ENCODE assay signal across 8 cellular contexts in genomic region chr17:29567362-29568330, GRCh38. TPM values are rescaled to one million over a fixed set of nuclear protein-coding genes. Genes with fewer than 3 reads are reported as not detected.
A peak's percentile ranks its signal among the peaks of the same experiment; 100 is the strongest.
DNase-seq lines count a peak whose midpoint lies in the region; ATAC-seq and TF ChIP-seq lines count a peak whose summit lies in the region.

No MANE protein-coding gene starts in this region.

- peaks cover 9% of the 10 kb centered on the region for H3K36me3 ChIP-seq in osteoblast (ENCODE audit: insufficient read depth, low read length)
- H3K36me3 ChIP-seq in urinary bladder (ENCODE audit: insufficient read depth), result no peaks in the 10 kb centered on the region

- peak; percentile 58 for TF ChIP-seq CTCF in C4-2B (conservative IDR thresholded peaks at IDR 0.05)
- peak; percentile 24 for TF ChIP-seq CTCF in HL-60 (IDR thresholded peaks at IDR 0.05; ENCODE audit: insufficient read depth, low read length)
- peak; percentile 24 for TF ChIP-seq CTCF in osteoblast (IDR thresholded peaks at IDR 0.05; ENCODE audit: extremely low read depth, low read depth, low read length)

- H3K27me3 ChIP-seq in HL-60 (ENCODE audit: insufficient read depth, poor library complexity, severe bottlenecking) (no peaks in the 10 kb centered on the region), osteoblast (ENCODE audit: insufficient read depth, low read length) (no peaks in the 10 kb centered on the region)

- peak overlapping the region; percentile 84 for H2AFZ ChIP-seq in osteoblast (ENCODE audit: low read length)

- DNase-seq in HL-60 (ENCODE audit: low read depth in 1 of 2, low spot score in 1 of 2), result peak in 1 of 2 experiments; percentile 82
- DNase-seq in RPMI8226, result peak; percentile 88
- peak; percentile 92 for DNase-seq in activated effector memory CD4-positive, alpha-beta T cell treated with anti-CD3 and anti-CD28 coated beads, Interleukin-2, amount 50 U/mL, for 16 hours
- peak; percentile 67 for DNase-seq in glomerular visceral epithelial cell (ENCODE audit: extremely low spot score)
- peak; percentile 98 for DNase-seq in osteoblast (ENCODE audit: insufficient read length, low spot score, missing footprints)

- H3K4me1 ChIP-seq in osteoblast (ENCODE audit: insufficient read depth, low read length) (peaks cover 23% of the 10 kb centered on the region), urinary bladder (ENCODE audit: insufficient read depth) (no peaks in the 10 kb centered on the region)

- under 1% methylated on average over 87 of the region's 87 CpGs for WGBS in urinary bladder

- peak overlapping the region; percentile 73 for H3K27ac ChIP-seq in C4-2B
- peak overlapping the region; percentile 80 for H3K27ac ChIP-seq in HL-60 (replicated peaks)
- H3K27ac ChIP-seq in osteoblast (ENCODE audit: low read depth, low read length), result no peak overlapping the region
- H3K27ac ChIP-seq in urinary bladder (ENCODE audit: low read depth), result peak overlapping the region; percentile 76

- H3K4me2 ChIP-seq in osteoblast (ENCODE audit: insufficient read depth, low read length), result peak overlapping the region; percentile 90

- ATAC-seq in GM19372 (IDR thresholded peaks at IDR 0.05; ENCODE audit: low read depth, unreplicated experiment), result peak; percentile 32

- no peaks in the 10 kb centered on the region for H4K20me1 ChIP-seq in osteoblast (ENCODE audit: insufficient read depth, low read length)

- no peaks in the 10 kb centered on the region for H3K9me3 ChIP-seq in osteoblast (ENCODE audit: low read depth, low read length)

- H3K4me3 ChIP-seq in HL-60 (replicated peaks; ENCODE audit: insufficient read depth, low read length) (peak overlapping the region; percentile 76), osteoblast (ENCODE audit: insufficient read depth, low read length) (peak overlapping the region; percentile 80), urinary bladder (ENCODE audit: low read depth, low read length) (peak overlapping the region; percentile 56)

- H3K79me2 ChIP-seq in osteoblast (ENCODE audit: insufficient read depth, low read length), result peaks cover 2% of the 10 kb centered on the region

RNA-seq across cellular contexts. Expression of gene ABHD15, which starts 0.8 kb away (rescaled TPM):
- 8.8 and 9.4 TPM in 2 replicates for total RNA-seq in osteoblast
- total RNA-seq in urinary bladder, result 6.7 TPM
- polyA plus RNA-seq in urinary bladder, result 9.8 TPM

RNA-seq across cellular contexts. Expression of gene TP53I13, which starts 0.9 kb away (rescaled TPM):
- 57.2 and 57.5 TPM in 2 replicates for total RNA-seq in osteoblast
- total RNA-seq in urinary bladder, result 26.3 TPM
- polyA plus RNA-seq in urinary bladder, result 74.7 TPM

RNA-seq across cellular contexts. Expression of gene GIT1, which starts 21.8 kb away (rescaled TPM):
- total RNA-seq in osteoblast (31.8 and 34.4 TPM in 2 replicates), urinary bladder (14.2 TPM)
- 32.8 TPM for polyA plus RNA-seq in urinary bladder

RNA-seq across cellular contexts. Expression of gene ANKRD13B, which starts 25.3 kb away (rescaled TPM):
- total RNA-seq in osteoblast (13.0 and 18.5 TPM in 2 replicates), urinary bladder (7.7 TPM)
- 13.6 TPM for polyA plus RNA-seq in urinary bladder

RNA-seq across cellular contexts. Expression of gene CORO6, which starts 55.1 kb away (rescaled TPM):
- 12.7 and 20.3 TPM in 2 replicates for total RNA-seq in osteoblast
- 5.2 TPM for total RNA-seq in urinary bladder
- polyA plus RNA-seq in urinary bladder, result 35.0 TPM
